Comparison of ENCODE assay signal across 27 cellular contexts in genomic region chr5:56922922-56923321, GRCh38.
"Had no signal": no experiment of that assay in that cellular context is flagged by ENCODE, and none has a peak within 500 bp of the region (broad histone marks: within the 10 kb centered on the region; RNA-seq: fewer than 3 reads in every experiment).

No MANE protein-coding gene starts in this region.

- H3K9me3 Mint-ChIP-seq: natural killer cell treated with Interleukin-12 subunit alpha and Interleukin-12 subunit beta and Interleukin-15 and Interleukin-18, amount 100 ng/mL, for 72 hours; stimulated activated effector memory CD8-positive, alpha-beta T cell treated with anti-CD3 and anti-CD28 coated beads, Interleukin-12 subunit alpha, Interleukin-12 subunit beta, amount 100 ng/mL, for 72 hours; stimulated activated naive B cell treated with anti-CD40 and anti-IgM and Interleukin-4, amounts not matched to agents 10 μg/mL and 1 μg/mL and 100 μg/mL, for 72 hours; stimulated activated naive CD8-positive, alpha-beta T cell treated with anti-CD3 and anti-CD28 coated beads, Interleukin-15, Interleukin-2, amounts not matched to agents 100 ng/mL and 50 ng/mL, for 24 hours had no signal

- H3K27ac ChIP-seq: neutrophil, pancreas, psoas muscle, right lobe of liver, sigmoid colon, stomach, thoracic aorta, thyroid gland, tibial nerve, upper lobe of left lung, vagina had no signal

- H3K9me3 ChIP-seq: neutrophil, pancreas, psoas muscle, right lobe of liver, sigmoid colon, stomach, thoracic aorta, thyroid gland, tibial nerve, upper lobe of left lung, vagina had no signal

- H3K27me3 Mint-ChIP-seq: natural killer cell treated with Interleukin-12 subunit alpha and Interleukin-12 subunit beta and Interleukin-15 and Interleukin-18, amount 100 ng/mL, for 72 hours; progenitor cell of endocrine pancreas; stimulated activated naive B cell treated with anti-CD40 and anti-IgM and Interleukin-4, amounts not matched to agents 10 μg/mL and 1 μg/mL and 100 μg/mL, for 72 hours; stimulated activated naive CD8-positive, alpha-beta T cell treated with anti-CD3 and anti-CD28 coated beads, Interleukin-15, Interleukin-2, amounts not matched to agents 100 ng/mL and 50 ng/mL, for 24 hours had no signal

- DNase-seq: nephron progenitor cell; nucleus accumbens; pancreas; psoas muscle; right cardiac atrium; right lobe of liver; sigmoid colon; small intestine; stimulated activated CD4-positive, alpha-beta T cell treated with anti-CD3 and anti-CD28 coated beads, Interleukin-15, amount 100 ng/mL, for 24 hours; stimulated activated CD4-positive, alpha-beta T cell treated with anti-CD3 and anti-CD28 coated beads, Interleukin-2, amount 100 ng/mL, for 24 hours; stimulated activated CD4-positive, alpha-beta T cell treated with anti-CD3 and anti-CD28 coated beads, Interleukin-2, amount 100 ng/mL, for 48 hours; stimulated activated CD4-positive, alpha-beta T cell treated with anti-CD3 and anti-CD28 coated beads, Interleukin-4, amount 100 ng/mL, for 24 hours; stimulated activated naive B cell treated with anti-CD40 and anti-IgM and Interleukin-4, amounts not matched to agents 10 μg/mL and 1 μg/mL and 100 μg/mL, for 72 hours; stimulated activated naive CD4-positive, alpha-beta T cell treated with Interleukin-2 at 50 U/mL for 16 hours; stomach; thyroid gland; trophoblast cell; upper lobe of left lung had no signal

- H3K4me3 ChIP-seq: pancreas, psoas muscle, right lobe of liver, sigmoid colon, stomach, thoracic aorta, thyroid gland, tibial nerve, upper lobe of left lung, vagina had no signal

- H3K27ac Mint-ChIP-seq: natural killer cell treated with Interleukin-12 subunit alpha and Interleukin-12 subunit beta and Interleukin-15 and Interleukin-18, amount 100 ng/mL, for 72 hours; progenitor cell of endocrine pancreas; stimulated activated effector memory CD8-positive, alpha-beta T cell treated with anti-CD3 and anti-CD28 coated beads, Interleukin-12 subunit alpha, Interleukin-12 subunit beta, amount 100 ng/mL, for 72 hours; stimulated activated naive B cell treated with anti-CD40 and anti-IgM and Interleukin-4, amounts not matched to agents 10 μg/mL and 1 μg/mL and 100 μg/mL, for 72 hours; stimulated activated naive CD8-positive, alpha-beta T cell treated with anti-CD3 and anti-CD28 coated beads, Interleukin-15, Interleukin-2, amounts not matched to agents 100 ng/mL and 50 ng/mL, for 24 hours had no signal

- H3K27me3 ChIP-seq: neutrophil, pancreas, right lobe of liver, sigmoid colon, stomach, thyroid gland, tibial nerve, upper lobe of left lung, vagina had no signal

- H3K4me1 ChIP-seq: sigmoid colon, thyroid gland, upper lobe of left lung, vagina had no signal

- ATAC-seq: natural killer cell treated with Interleukin-12 subunit alpha and Interleukin-12 subunit beta and Interleukin-15 and Interleukin-18, amount 100 ng/mL, for 72 hours; pancreas; psoas muscle; right cardiac atrium; right lobe of liver; stimulated activated effector memory CD8-positive, alpha-beta T cell treated with anti-CD3 and anti-CD28 coated beads, Interleukin-12 subunit alpha, Interleukin-12 subunit beta, amount 100 ng/mL, for 72 hours; stimulated activated naive B cell treated with anti-CD40 and anti-IgM and Interleukin-4, amounts not matched to agents 10 μg/mL and 1 μg/mL and 100 μg/mL, for 72 hours had no signal

- H3K4me3 Mint-ChIP-seq: natural killer cell treated with Interleukin-12 subunit alpha and Interleukin-12 subunit beta and Interleukin-15 and Interleukin-18, amount 100 ng/mL, for 72 hours; nephron progenitor cell; neural crest cell; stimulated activated effector memory CD8-positive, alpha-beta T cell treated with anti-CD3 and anti-CD28 coated beads, Interleukin-12 subunit alpha, Interleukin-12 subunit beta, amount 100 ng/mL, for 72 hours; stimulated activated naive B cell treated with anti-CD40 and anti-IgM and Interleukin-4, amounts not matched to agents 10 μg/mL and 1 μg/mL and 100 μg/mL, for 72 hours; stimulated activated naive CD8-positive, alpha-beta T cell treated with anti-CD3 and anti-CD28 coated beads, Interleukin-15, Interleukin-2, amounts not matched to agents 100 ng/mL and 50 ng/mL, for 24 hours had no signal

- H3K4me1 Mint-ChIP-seq: neural crest cell; stimulated activated naive B cell treated with anti-CD40 and anti-IgM and Interleukin-4, amounts not matched to agents 10 μg/mL and 1 μg/mL and 100 μg/mL, for 72 hours had no signal
